Comparison of ENCODE assay signal across 12 cellular contexts in genomic region chr1:212596798-212597197, GRCh38. TPM values are rescaled to one million over a fixed set of nuclear protein-coding genes. Genes with fewer than 3 reads are reported as not detected.
A peak's percentile ranks its signal among the peaks of the same experiment; 100 is the strongest.
DNase-seq lines count a peak whose midpoint lies in the region; ATAC-seq, FAIRE-seq and TF ChIP-seq lines count a peak whose summit lies in the region.
"Had no signal": no experiment of that assay in that cellular context is flagged by ENCODE, and none has a peak within 500 bp of the region (broad histone marks: within the 10 kb centered on the region; RNA-seq: fewer than 3 reads in every experiment).

No MANE protein-coding gene starts in this region.

- in situ Hi-C loops in HepG2 (cut with HindIII; ENCODE audit: extremely low pct_ligation_motif_present, low pct_unique_long_range_greater_than_20kb): no loop called here

- no peak overlapping the region for H3K4me3 ChIP-seq in HepG2 (replicated peaks in 1 of 3; ENCODE audit: insufficient read depth in 1 of 3, low read depth in 2 of 3, low read length in 3 of 3)
- peak overlapping the region; percentile 41 for H3K4me3 ChIP-seq in thoracic aorta
- H3K4me3 ChIP-seq: HAP-1, SK-N-MC had no signal

- CTCF ChIA-PET in HepG2 (lab: Yijun Ruan, JAX; ENCODE audit: low intra/inter-chr PET ratio, low total read pairs): no interaction called here

- DNase-seq in activated T-cell treated with anti-CD3 and anti-CD28 coated beads, Interleukin-2, amount 50 U/mL, for 24 hours: no peak
- DNase-seq in activated T-cell treated with anti-CD3 and anti-CD28 coated beads, Interleukin-2, amount 50 U/mL, for 1 hour: no peak
- DNase-seq in HepG2 (ENCODE audit: low spot score) (no peak), thoracic aorta (ENCODE audit: low spot score) (no peak)
- DNase-seq: activated gamma-delta T cell treated with Interleukin-2 at 50 U/mL for 16 hours, BE2C had no signal

- no peak for FAIRE-seq in HepG2 (lab: Jason Lieb, UNC)

- H3K36me3 Mint-ChIP-seq in activated T-cell treated with anti-CD3 and anti-CD28 coated beads, Interleukin-2, amount 50 U/mL, for 24 hours (ENCODE audit: low read depth): no peaks in the 10 kb centered on the region
- no peaks in the 10 kb centered on the region for H3K36me3 Mint-ChIP-seq in activated T-helper 17 cell treated with anti-CD3 and anti-CD28 coated beads, Interleukin-2, amount 50 U/mL, for 72 hours (ENCODE audit: low read depth)

- no peak for TF ChIP-seq EP300 in HepG2 (IDR thresholded peaks at IDR 0.05; ENCODE audit: low read depth in 2 of 2, low read length in 2 of 2)
- no peak for TF ChIP-seq EP300 in HepG2 (CRISPR knock-in tag; IDR thresholded peaks at IDR 0.05; ENCODE audit: borderline replicate concordance)

- POLR2A ChIA-PET in HepG2 (lab: Yijun Ruan, JAX): interaction anchor here (2.6 kb wide), 1 partner anchor 12 kb away, joined by 33 read pairs; the partner anchor contains the start of gene ATF3

- peaks cover 0 to 12% of the 10 kb centered on the region in 2 experiments; a peak in 2 of 5 replicates for H3K27me3 ChIP-seq in HepG2 (ENCODE audit: control insufficient read depth in 1 of 2, insufficient read depth in 2 of 2, low read length in 2 of 2)
- no peaks in the 10 kb centered on the region for H3K27me3 ChIP-seq in thoracic aorta (replicated peaks; ENCODE audit: insufficient read depth)
- H3K27me3 ChIP-seq: BE2C had no signal

- H3K4me1 Mint-ChIP-seq in activated T-cell treated with anti-CD3 and anti-CD28 coated beads, Interleukin-2, amount 50 U/mL, for 24 hours (ENCODE audit: low read depth): peaks cover 53% of the 10 kb centered on the region
- H3K4me1 Mint-ChIP-seq in activated T-helper 17 cell treated with anti-CD3 and anti-CD28 coated beads, Interleukin-2, amount 50 U/mL, for 72 hours: peaks cover 48% of the 10 kb centered on the region

- no peaks in the 10 kb centered on the region for H4K20me1 ChIP-seq in HepG2 (ENCODE audit: insufficient read depth, low read length)

- WGBS in HepG2 (ENCODE audit: low lambda C conversion rate): 72% methylated on average over 3 of the region's 3 CpGs

- peak overlapping the region; percentile 30 for H3K4me3 Mint-ChIP-seq in activated T-cell treated with anti-CD3 and anti-CD28 coated beads, Interleukin-2, amount 50 U/mL, for 24 hours
- peak overlapping the region; percentile 63 for H3K4me3 Mint-ChIP-seq in activated T-helper 17 cell treated with anti-CD3 and anti-CD28 coated beads, Interleukin-2, amount 50 U/mL, for 72 hours

- BruUV-seq in HepG2 (replicated peaks; lab: Mats Ljungman, UMichigan): TSS peak; percentile 74

- peak overlapping the region; percentile 94 for H3K27ac Mint-ChIP-seq in activated T-cell treated with anti-CD3 and anti-CD28 coated beads, Interleukin-2, amount 50 U/mL, for 24 hours
- H3K27ac Mint-ChIP-seq in activated T-helper 17 cell treated with anti-CD3 and anti-CD28 coated beads, Interleukin-2, amount 50 U/mL, for 72 hours: peak overlapping the region; percentile 94

- peak overlapping the region; percentile 49; the same call in 1 of the 2 replicates for H3K4me2 ChIP-seq in HepG2 (ENCODE audit: low read depth, low read length)

- TF ChIP-seq POLR2A in HepG2 (IDR thresholded peaks at IDR 0.05; ENCODE audit: insufficient read depth in 1 of 2, low read depth in 2 of 2, low read length in 2 of 2): no peak
- no peak for TF ChIP-seq POLR2A in GM18505 (IDR thresholded peaks at IDR 0.05; ENCODE audit: borderline replicate concordance, extremely low read depth, insufficient read depth, insufficient read length)

- H3K27me3 Mint-ChIP-seq in activated T-cell treated with anti-CD3 and anti-CD28 coated beads, Interleukin-2, amount 50 U/mL, for 24 hours: peaks cover 6% of the 10 kb centered on the region
- H3K27me3 Mint-ChIP-seq in activated T-helper 17 cell treated with anti-CD3 and anti-CD28 coated beads, Interleukin-2, amount 50 U/mL, for 72 hours: peaks cover 13% of the 10 kb centered on the region

- peak overlapping the region; percentile 33; the same call in 1 of the 2 replicates for H3K9ac ChIP-seq in HepG2 (ENCODE audit: insufficient read depth, low read depth, low read length)

- H3K36me3 ChIP-seq in HepG2 (replicated peaks in 1 of 2; ENCODE audit: control insufficient read depth in 1 of 2, insufficient read depth in 2 of 2, low read length in 2 of 2) (no peaks in the 10 kb centered on the region), thoracic aorta (no peaks in the 10 kb centered on the region)
- H3K36me3 ChIP-seq: BE2C, HAP-1 had no signal

- no peaks in the 10 kb centered on the region for H3K79me2 ChIP-seq in HepG2 (ENCODE audit: insufficient read depth, low read length)

- H3K27ac ChIP-seq in HepG2 (ENCODE audit: extremely low read length, insufficient read depth, low read length): peak overlapping the region; percentile 10
- H3K27ac ChIP-seq in thoracic aorta: peak overlapping the region; percentile 34 to 46
- H3K27ac ChIP-seq: SK-N-MC had no signal

- H3K4me1 ChIP-seq in HepG2 (ENCODE audit: insufficient read depth, low read length): peaks cover 36% of the 10 kb centered on the region
- H3K4me1 ChIP-seq in thoracic aorta (ENCODE audit: control insufficient read depth in 1 of 2, low read depth in 2 of 2): peaks cover 3 to 13% of the 10 kb centered on the region in 2 donors

- no peak for TF ChIP-seq RAD21 in HepG2 (CRISPR knock-in tag; IDR thresholded peaks at IDR 0.05)

- no peak for ATAC-seq in activated T-helper 17 cell treated with anti-CD3 and anti-CD28 coated beads, Interleukin-2, amount 50 U/mL, for 72 hours (replicated peaks)
- ATAC-seq in HepG2 (no peak), thoracic aorta (ENCODE audit: insufficient number of reproducible peaks, low FRiP score, low read depth) (no peak), GM18505 (IDR thresholded peaks at IDR 0.05; ENCODE audit: unreplicated experiment) (no peak), GM19035 (IDR thresholded peaks at IDR 0.05; ENCODE audit: unreplicated experiment) (no peak), HG03039 (IDR thresholded peaks at IDR 0.05; ENCODE audit: unreplicated experiment) (no peak)

- no peaks in the 10 kb centered on the region for H3K9me3 ChIP-seq in HepG2 (ENCODE audit: low read length)
- H3K9me3 ChIP-seq in thoracic aorta: no peaks in the 10 kb centered on the region
- H3K9me3 ChIP-seq: BE2C, HAP-1 had no signal

- TF ChIP-seq CTCF in HepG2 (CRISPR knock-in tag; IDR thresholded peaks at IDR 0.05) (no peak), thoracic aorta (IDR thresholded peaks at IDR 0.05) (no peak)

- no peaks in the 10 kb centered on the region for H3K9me3 Mint-ChIP-seq in activated T-cell treated with anti-CD3 and anti-CD28 coated beads, Interleukin-2, amount 50 U/mL, for 24 hours
- H3K9me3 Mint-ChIP-seq in activated T-helper 17 cell treated with anti-CD3 and anti-CD28 coated beads, Interleukin-2, amount 50 U/mL, for 72 hours: peaks cover 4% of the 10 kb centered on the region

- peak overlapping the region; percentile 71 for H2AFZ ChIP-seq in HepG2 (ENCODE audit: low read length)

- intact Hi-C loops in HepG2 (cut with micrococcal nuclease; ENCODE audit: unreplicated experiment): no loop called here

TF ChIP-seq in HepG2, 621 proteins besides CTCF, POLR2A, EP300 and RAD21 (continues in another document):
- TF ChIP-seq, protein P1, sequence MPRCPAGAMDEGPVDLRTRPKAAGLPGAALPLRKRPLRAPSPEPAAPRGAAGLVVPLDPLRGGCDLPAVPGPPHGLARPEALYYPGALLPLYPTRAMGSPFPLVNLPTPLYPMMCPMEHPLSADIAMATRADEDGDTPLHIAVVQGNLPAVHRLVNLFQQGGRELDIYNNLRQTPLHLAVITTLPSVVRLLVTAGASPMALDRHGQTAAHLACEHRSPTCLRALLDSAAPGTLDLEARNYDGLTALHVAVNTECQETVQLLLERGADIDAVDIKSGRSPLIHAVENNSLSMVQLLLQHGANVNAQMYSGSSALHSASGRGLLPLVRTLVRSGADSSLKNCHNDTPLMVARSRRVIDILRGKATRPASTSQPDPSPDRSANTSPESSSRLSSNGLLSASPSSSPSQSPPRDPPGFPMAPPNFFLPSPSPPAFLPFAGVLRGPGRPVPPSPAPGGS (CRISPR knock-in tag; IDR thresholded peaks at IDR 0.05): no peak
- TF ChIP-seq KMT2A (CRISPR knock-in tag; IDR thresholded peaks at IDR 0.05) (no peak), TCF12 (IDR thresholded peaks at IDR 0.05) (no peak), TCF12 (CRISPR knock-in tag; IDR thresholded peaks at IDR 0.05) (no peak), CBX5 (CRISPR knock-in tag; IDR thresholded peaks at IDR 0.05; ENCODE audit: borderline replicate concordance) (no peak), ZKSCAN8 (CRISPR knock-in tag; IDR thresholded peaks at IDR 0.05; ENCODE audit: borderline replicate concordance) (0 out of 2 replicates have a peak, but pooled peaks have one; percentile 53)

RNA-seq across cellular contexts. Expression of gene ATF3, which starts 11.8 kb away (rescaled TPM):
- total RNA-seq in activated T-helper 17 cell treated with anti-CD3 and anti-CD28 coated beads, Interleukin-2, amount 50 U/mL, for 72 hours: 10 to 100 TPM; 26.7 to 35.6 TPM
- total RNA-seq in HepG2 (2016; rRNA removed; fragmentation: Illumina TruSeq; extraction: Trizol) (3.6 and 5.0 TPM in 2 replicates), thoracic aorta (100 to 1,000 TPM in 1 of 2 donors, 10 to 100 TPM in 1; 10.7 to 160 TPM)
- total RNA-seq in HepG2 (2016; cell fraction: cytosol; rRNA removed; fragmentation: Illumina TruSeq; extraction: Trizol; ENCODE audit: low read depth): 1.9 and 2.6 TPM in 2 replicates
- 3.0 and 5.9 TPM in 2 replicates for total RNA-seq in HepG2 (2016; cell fraction: insoluble cytoplasmic fraction; rRNA removed; fragmentation: Illumina TruSeq; extraction: Trizol)
- 3.1 and 3.3 TPM in 2 replicates for total RNA-seq in HepG2 (2016; cell fraction: membrane; rRNA removed; fragmentation: Illumina TruSeq; extraction: Trizol)
- 8.8 and 10.0 TPM in 2 replicates for total RNA-seq in HepG2 (2016; cell fraction: nucleus; rRNA removed; fragmentation: Illumina TruSeq; extraction: Trizol)
- polyA plus RNA-seq in HepG2 (2011; rRNA removed): 13.0 and 16.4 TPM in 2 replicates
- 8.2 and 12.1 TPM in 2 replicates for polyA plus RNA-seq in HepG2 (2011; cell fraction: cytosol; rRNA removed)
- 25.9 and 26.8 TPM in 2 replicates for polyA plus RNA-seq in HepG2 (2011; cell fraction: nucleus; rRNA removed)
- polyA plus RNA-seq in HepG2 (2012): 11.7 and 51.2 TPM in 2 replicates
- 1.0 and 1.1 TPM in 2 replicates for polyA plus RNA-seq in HepG2 (2016; cell fraction: cytosol; fragmentation: Illumina TruSeq; extraction: Trizol; ENCODE audit: low read depth)
- polyA plus RNA-seq in HepG2 (2016; cell fraction: insoluble cytoplasmic fraction; fragmentation: Illumina TruSeq; extraction: Trizol; ENCODE audit: low read depth): 4.8 and 6.8 TPM in 2 replicates
- polyA plus RNA-seq in HepG2 (2016; cell fraction: membrane; fragmentation: Illumina TruSeq; extraction: Trizol; ENCODE audit: low read depth): 1.8 and 2.5 TPM in 2 replicates
- polyA plus RNA-seq in HepG2 (2016; cell fraction: nucleus; fragmentation: Illumina TruSeq; extraction: Trizol; ENCODE audit: insufficient read depth, low read depth): 13.0 and 17.6 TPM in 2 replicates
- 17.2 and 17.6 TPM in 2 replicates for polyA minus RNA-seq in HepG2 (2011; rRNA and poly(A)+ RNA removed; ENCODE audit: low replicate concordance)
- polyA minus RNA-seq in HepG2 (2011; cell fraction: cytosol; rRNA and poly(A)+ RNA removed): 5.8 and 9.3 TPM in 2 replicates
- 30.1 and 52.5 TPM in 2 replicates for polyA minus RNA-seq in HepG2 (2011; cell fraction: nucleus; rRNA and poly(A)+ RNA removed)
